In genomic region chr7:114082934-114083647, GRCh38 we compare ENCODE assay signal across 9 cellular contexts.
DNase-seq lines count a peak whose midpoint lies in the region; ATAC-seq, FAIRE-seq and TF ChIP-seq lines count a peak whose summit lies in the region.
"Had no signal": no experiment of that assay in that cellular context is flagged by ENCODE, and none has a peak within 500 bp of the region (broad histone marks: within the 10 kb centered on the region; RNA-seq: fewer than 3 reads in every experiment).

No MANE protein-coding gene starts in this region.

- H3K9me3 ChIP-seq in CD4-positive, alpha-beta memory T cell (ENCODE audit: control insufficient read depth in 1 of 2, low read length in 2 of 2): no peaks in the 10 kb centered on the region
- H3K9me3 ChIP-seq in Peyer's patch: no peaks in the 10 kb centered on the region
- no peaks in the 10 kb centered on the region for H3K9me3 ChIP-seq in pancreas

- CTCF ChIA-PET in CD4-positive, alpha-beta memory T cell (lab: Charles Lee; ENCODE audit: partially characterized antibody): no interaction called here

- H3K27ac Mint-ChIP-seq in CD4-positive, alpha-beta memory T cell: no peak overlapping the region
- H3K27ac Mint-ChIP-seq: activated naive CD8-positive, alpha-beta T cell had no signal

- intact Hi-C loops in CD4-positive, alpha-beta memory T cell (cut with micrococcal nuclease): loop anchor here (1.0 kb wide), 1 partner anchor 1827 kb away; no protein-coding TSS in a partner anchor
- intact Hi-C loops in head of caudate nucleus (cut with DNase I) (loop anchor here (10.0 kb wide), 1 partner anchor 332 kb away; the partner anchor contains the start of gene FOXP2), pancreas (cut with DNase I) (loop anchor here in 1 of 3 donors (10.0 kb wide), 1 partner anchor 322 kb away; no protein-coding TSS in a partner anchor)

- no peak for TF ChIP-seq POLR2A in Peyer's patch (IDR thresholded peaks at IDR 0.05)

- H3K27me3 ChIP-seq in CD4-positive, alpha-beta memory T cell (ENCODE audit: insufficient read depth, low read length): peaks cover 39% of the 10 kb centered on the region
- no peaks in the 10 kb centered on the region for H3K27me3 ChIP-seq in Peyer's patch
- H3K27me3 ChIP-seq in pancreas: peaks cover 0 to 8% (median 0%) of the 10 kb centered on the region in 4 donors

- no peaks in the 10 kb centered on the region for H3K36me3 ChIP-seq in CD4-positive, alpha-beta memory T cell (ENCODE audit: insufficient read depth, low read length)
- no peaks in the 10 kb centered on the region for H3K36me3 ChIP-seq in Peyer's patch
- H3K36me3 ChIP-seq in pancreas: no peaks in the 10 kb centered on the region

- WGBS in pancreas, 2 donors: 12 to 17% methylated on average over 45 of the region's 45 CpGs

- H3K9me3 Mint-ChIP-seq in CD4-positive, alpha-beta memory T cell: peaks cover 0 to 11% (median 0%) of the 10 kb centered on the region in 8 donors

- no peak overlapping the region for H3K27ac ChIP-seq in CD4-positive, alpha-beta memory T cell (ENCODE audit: low read depth, low read length)
- H3K27ac ChIP-seq in Peyer's patch: peak overlapping the region in 3 of 4 donors; percentile 85 to 98 (median 97)
- peak overlapping the region in 2 of 4 donors; percentile 97 for H3K27ac ChIP-seq in pancreas

- H3K4me1 ChIP-seq in CD4-positive, alpha-beta memory T cell (ENCODE audit: insufficient read depth, low read length): peaks cover 48% of the 10 kb centered on the region
- peaks cover 0 to 10% (median 4%) of the 10 kb centered on the region in 4 donors for H3K4me1 ChIP-seq in Peyer's patch
- peaks cover 5 to 14% (median 11%) of the 10 kb centered on the region in 3 donors for H3K4me1 ChIP-seq in pancreas

- H3K4me3 ChIP-seq in CD4-positive, alpha-beta memory T cell (ENCODE audit: low read length in 2 of 2): no peak overlapping the region
- H3K4me3 ChIP-seq in Peyer's patch (peak overlapping the region; percentile 12 to 91 (median 75)), pancreas (peak overlapping the region in 3 of 4 donors; percentile 6 to 45 (median 31))

- DNase-seq in CD4-positive, alpha-beta memory T cell: peak in 1 of 5 donors; percentile 0
- DNase-seq in Peyer's patch: peak in 2 of 3 donors; percentile 52 to 70
- peak in 25 of 42 donors; percentile 3 to 53 (median 24) for DNase-seq in head of caudate nucleus
- DNase-seq in pancreas: peak; percentile 8 to 79 (median 36)
- DNase-seq in dedifferentiated amniotic fluid mesenchymal stem cell (ENCODE audit: extremely low spot score): no peak
- DNase-seq in activated CD4-positive, CD25-positive, alpha-beta regulatory T cell (lab: John Stamatoyannopoulos, UW): no peak
- DNase-seq in activated naive CD4-positive, alpha-beta T cell treated with Interleukin-2 at 50 U/mL for 16 hours: no peak

- TF ChIP-seq CTCF in Peyer's patch (IDR thresholded peaks at IDR 0.05): no peak
- TF ChIP-seq CTCF in pancreas (IDR thresholded peaks at IDR 0.05): no peak

- no peak for FAIRE-seq in pancreas (lab: Jason Lieb, UNC)

- ATAC-seq in pancreas: no peak
- no peak for ATAC-seq in HG02884 (IDR thresholded peaks at IDR 0.05; ENCODE audit: unreplicated experiment)

- H3K4me3 Mint-ChIP-seq in CD4-positive, alpha-beta memory T cell: peak overlapping the region in 7 of 8 donors; percentile 59 to 86 (median 76)

- POLR2A ChIA-PET in CD4-positive, alpha-beta memory T cell (lab: Charles Lee; ENCODE audit: partially characterized antibody): no interaction called here

- peaks cover 60 to 62% of the 10 kb centered on the region in 2 donors for H3K27me3 Mint-ChIP-seq in CD4-positive, alpha-beta memory T cell

- peaks cover 28 to 51% (median 42%) of the 10 kb centered on the region in 4 donors for H3K4me1 Mint-ChIP-seq in CD4-positive, alpha-beta memory T cell

- H3K36me3 Mint-ChIP-seq in CD4-positive, alpha-beta memory T cell: peaks cover 0 to 1% of the 10 kb centered on the region in 2 donors
- H3K36me3 Mint-ChIP-seq: activated naive CD8-positive, alpha-beta T cell had no signal

Comparison
In these comparisons a context has a peak if more than half of its experiments do, and no peak if none do; other contexts are left out.
1. DNase-seq: peak in Peyer's patch (2 of 3), head of caudate nucleus (25 of 42) and pancreas (6 of 6); none in dedifferentiated amniotic fluid mesenchymal stem cell (single experiment), activated CD4-positive, CD25-positive, alpha-beta regulatory T cell (0 of 4) and activated naive CD4-positive, alpha-beta T cell treated with Interleukin-2 at 50 U/mL for 16 hours (single experiment).
2. H3K4me3 ChIP-seq: peak in Peyer's patch (4 of 4) and pancreas (3 of 4); none in CD4-positive, alpha-beta memory T cell (0 of 2).